1 cellular context compared by ENCODE assay signal in genomic region chr12:45729233-45730115, GRCh38.
TF ChIP-seq lines count a peak whose summit lies in the region.

A gene with protein sequence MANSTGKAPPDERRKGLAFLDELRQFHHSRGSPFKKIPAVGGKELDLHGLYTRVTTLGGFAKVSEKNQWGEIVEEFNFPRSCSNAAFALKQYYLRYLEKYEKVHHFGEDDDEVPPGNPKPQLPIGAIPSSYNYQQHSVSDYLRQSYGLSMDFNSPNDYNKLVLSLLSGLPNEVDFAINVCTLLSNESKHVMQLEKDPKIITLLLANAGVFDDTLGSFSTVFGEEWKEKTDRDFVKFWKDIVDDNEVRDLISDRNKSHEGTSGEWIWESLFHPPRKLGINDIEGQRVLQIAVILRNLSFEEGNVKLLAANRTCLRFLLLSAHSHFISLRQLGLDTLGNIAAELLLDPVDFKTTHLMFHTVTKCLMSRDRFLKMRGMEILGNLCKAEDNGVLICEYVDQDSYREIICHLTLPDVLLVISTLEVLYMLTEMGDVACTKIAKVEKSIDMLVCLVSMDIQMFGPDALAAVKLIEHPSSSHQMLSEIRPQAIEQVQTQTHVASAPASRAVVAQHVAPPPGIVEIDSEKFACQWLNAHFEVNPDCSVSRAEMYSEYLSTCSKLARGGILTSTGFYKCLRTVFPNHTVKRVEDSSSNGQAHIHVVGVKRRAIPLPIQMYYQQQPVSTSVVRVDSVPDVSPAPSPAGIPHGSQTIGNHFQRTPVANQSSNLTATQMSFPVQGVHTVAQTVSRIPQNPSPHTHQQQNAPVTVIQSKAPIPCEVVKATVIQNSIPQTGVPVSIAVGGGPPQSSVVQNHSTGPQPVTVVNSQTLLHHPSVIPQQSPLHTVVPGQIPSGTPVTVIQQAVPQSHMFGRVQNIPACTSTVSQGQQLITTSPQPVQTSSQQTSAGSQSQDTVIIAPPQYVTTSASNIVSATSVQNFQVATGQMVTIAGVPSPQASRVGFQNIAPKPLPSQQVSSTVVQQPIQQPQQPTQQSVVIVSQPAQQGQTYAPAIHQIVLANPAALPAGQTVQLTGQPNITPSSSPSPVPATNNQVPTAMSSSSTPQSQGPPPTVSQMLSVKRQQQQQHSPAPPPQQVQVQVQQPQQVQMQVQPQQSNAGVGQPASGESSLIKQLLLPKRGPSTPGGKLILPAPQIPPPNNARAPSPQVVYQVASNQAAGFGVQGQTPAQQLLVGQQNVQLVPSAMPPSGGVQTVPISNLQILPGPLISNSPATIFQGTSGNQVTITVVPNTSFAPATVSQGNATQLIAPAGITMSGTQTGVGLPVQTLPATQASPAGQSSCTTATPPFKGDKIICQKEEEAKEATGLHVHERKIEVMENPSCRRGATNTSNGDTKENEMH (N-terminal part only) (plus strand): TSS chr12:45729706. CDS start chr12:45729837, 131 bp downstream.

TF ChIP-seq in GM12878, 131 proteins besides CTCF, POLR2A, EP300 and RAD21 (continued from another document):
- TF ChIP-seq ZBTB40 (IDR thresholded peaks at IDR 0.05; ENCODE audit: borderline replicate concordance) (no peak), HSF1 (IDR thresholded peaks at IDR 0.05; ENCODE audit: low read depth, low read length) (no peak), CEBPB (IDR thresholded peaks at IDR 0.05; ENCODE audit: borderline replicate concordance in 1 of 2, low read depth in 2 of 2, low read length in 2 of 2) (no peak), POLR2AphosphoS5 (IDR thresholded peaks at IDR 0.05; ENCODE audit: low read length) (no peak; the same call in 1 of the 2 replicates), ESRRA (IDR thresholded peaks at IDR 0.05; ENCODE audit: low read length) (no peak), CHD1 (IDR thresholded peaks at IDR 0.05; ENCODE audit: low read depth, low read length) (peak; percentile 61; the same call in 1 of the 2 replicates), SIN3A (IDR thresholded peaks at IDR 0.05; ENCODE audit: low read depth, low read length) (0 out of 2 replicates have a peak, but pooled peaks have one; percentile 59), E4F1 (IDR thresholded peaks at IDR 0.05; ENCODE audit: borderline replicate concordance, partially characterized antibody) (no peak), RELA (IDR thresholded peaks at IDR 0.05; ENCODE audit: borderline replicate concordance, partially characterized antibody) (peak; percentile 18), ZNF274 (IDR thresholded peaks at IDR 0.05; ENCODE audit: insufficient read depth, insufficient read length) (no peak), MXI1 (IDR thresholded peaks at IDR 0.05; ENCODE audit: low read depth, low read length) (0 out of 2 replicates have a peak, but pooled peaks have one; percentile 26), SREBF2 (IDR thresholded peaks at IDR 0.05; ENCODE audit: low read length) (no peak), MAX (IDR thresholded peaks at IDR 0.05; ENCODE audit: low read depth, low read length) (no peak; the same call in 1 of the 2 replicates), MEF2A (IDR thresholded peaks at IDR 0.05; ENCODE audit: insufficient read depth, low read depth, low read length) (no peak), BCL11A (IDR thresholded peaks at IDR 0.05; ENCODE audit: low read depth, low read length) (0 out of 2 replicates have a peak, but pooled peaks have one; percentile 3), NBN (IDR thresholded peaks at IDR 0.05) (peak; percentile 43; the same call in 1 of the 2 replicates), SUPT20H (IDR thresholded peaks at IDR 0.05; ENCODE audit: borderline replicate concordance, control insufficient read depth, low read depth, low read length) (no peak), HDAC6 (IDR thresholded peaks at IDR 0.05; ENCODE audit: unreplicated experiment) (no peak), CBFB (IDR thresholded peaks at IDR 0.05; ENCODE audit: low read depth) (peak; percentile 30; the same call in 1 of the 2 replicates), SP1 (IDR thresholded peaks at IDR 0.05; ENCODE audit: low read depth, low read length) (no peak), IKZF2 (IDR thresholded peaks at IDR 0.05) (peak; percentile 24 to 32; a peak in 1 of 4 replicates), MYC (IDR thresholded peaks at IDR 0.05; ENCODE audit: insufficient read depth, insufficient read length, insufficient replicate concordance, low read length, severe bottlenecking) (no peak), IRF4 (IDR thresholded peaks at IDR 0.05; ENCODE audit: low read depth, low read length) (no peak)
- TF ChIP-seq, protein P1, sequence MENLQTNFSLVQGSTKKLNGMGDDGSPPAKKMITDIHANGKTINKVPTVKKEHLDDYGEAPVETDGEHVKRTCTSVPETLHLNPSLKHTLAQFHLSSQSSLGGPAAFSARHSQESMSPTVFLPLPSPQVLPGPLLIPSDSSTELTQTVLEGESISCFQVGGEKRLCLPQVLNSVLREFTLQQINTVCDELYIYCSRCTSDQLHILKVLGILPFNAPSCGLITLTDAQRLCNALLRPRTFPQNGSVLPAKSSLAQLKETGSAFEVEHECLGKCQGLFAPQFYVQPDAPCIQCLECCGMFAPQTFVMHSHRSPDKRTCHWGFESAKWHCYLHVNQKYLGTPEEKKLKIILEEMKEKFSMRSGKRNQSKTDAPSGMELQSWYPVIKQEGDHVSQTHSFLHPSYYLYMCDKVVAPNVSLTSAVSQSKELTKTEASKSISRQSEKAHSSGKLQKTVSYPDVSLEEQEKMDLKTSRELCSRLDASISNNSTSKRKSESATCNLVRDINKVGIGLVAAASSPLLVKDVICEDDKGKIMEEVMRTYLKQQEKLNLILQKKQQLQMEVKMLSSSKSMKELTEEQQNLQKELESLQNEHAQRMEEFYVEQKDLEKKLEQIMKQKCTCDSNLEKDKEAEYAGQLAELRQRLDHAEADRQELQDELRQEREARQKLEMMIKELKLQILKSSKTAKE (IDR thresholded peaks at IDR 0.05; ENCODE audit: low read depth, poor library complexity, severe bottlenecking), result no peak
- TF ChIP-seq, protein P2, sequence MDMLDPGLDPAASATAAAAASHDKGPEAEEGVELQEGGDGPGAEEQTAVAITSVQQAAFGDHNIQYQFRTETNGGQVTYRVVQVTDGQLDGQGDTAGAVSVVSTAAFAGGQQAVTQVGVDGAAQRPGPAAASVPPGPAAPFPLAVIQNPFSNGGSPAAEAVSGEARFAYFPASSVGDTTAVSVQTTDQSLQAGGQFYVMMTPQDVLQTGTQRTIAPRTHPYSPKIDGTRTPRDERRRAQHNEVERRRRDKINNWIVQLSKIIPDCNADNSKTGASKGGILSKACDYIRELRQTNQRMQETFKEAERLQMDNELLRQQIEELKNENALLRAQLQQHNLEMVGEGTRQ (IDR thresholded peaks at IDR 0.05; ENCODE audit: borderline replicate concordance, low read depth, low read length), result no peak
- TF ChIP-seq, protein P3, sequence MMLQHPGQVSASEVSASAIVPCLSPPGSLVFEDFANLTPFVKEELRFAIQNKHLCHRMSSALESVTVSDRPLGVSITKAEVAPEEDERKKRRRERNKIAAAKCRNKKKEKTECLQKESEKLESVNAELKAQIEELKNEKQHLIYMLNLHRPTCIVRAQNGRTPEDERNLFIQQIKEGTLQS (IDR thresholded peaks at IDR 0.05; ENCODE audit: borderline replicate concordance, extremely low read depth, low read depth, low read length), result no peak
- TF ChIP-seq, protein P4, sequence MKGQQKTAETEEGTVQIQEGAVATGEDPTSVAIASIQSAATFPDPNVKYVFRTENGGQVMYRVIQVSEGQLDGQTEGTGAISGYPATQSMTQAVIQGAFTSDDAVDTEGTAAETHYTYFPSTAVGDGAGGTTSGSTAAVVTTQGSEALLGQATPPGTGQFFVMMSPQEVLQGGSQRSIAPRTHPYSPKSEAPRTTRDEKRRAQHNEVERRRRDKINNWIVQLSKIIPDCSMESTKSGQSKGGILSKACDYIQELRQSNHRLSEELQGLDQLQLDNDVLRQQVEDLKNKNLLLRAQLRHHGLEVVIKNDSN (IDR thresholded peaks at IDR 0.05; ENCODE audit: borderline replicate concordance, extremely low read length, insufficient read depth, low read depth, low read length), result no peak
